ENCODE assay signal across 9 cellular contexts in genomic region chr3:56758539-56758981, GRCh38. TPM values are rescaled to one million over a fixed set of nuclear protein-coding genes. Genes with fewer than 3 reads are reported as not detected.
DNase-seq lines count a peak whose midpoint lies in the region; ATAC-seq and TF ChIP-seq lines count a peak whose summit lies in the region.
"Had no signal": no experiment of that assay in that cellular context is flagged by ENCODE, and none has a peak within 500 bp of the region (broad histone marks: within the 10 kb centered on the region; RNA-seq: fewer than 3 reads in every experiment).

No MANE protein-coding gene starts in this region.

- no peak overlapping the region for H3K4me3 ChIP-seq in CD8-positive, alpha-beta memory T cell (ENCODE audit: low read length)
- no peak overlapping the region for H3K4me3 ChIP-seq in esophagus muscularis mucosa
- H3K4me3 ChIP-seq in sigmoid colon, result no peak overlapping the region
- H3K4me3 ChIP-seq: SJSA1 had no signal

- H3K27me3 Mint-ChIP-seq in CD8-positive, alpha-beta memory T cell, result no peaks in the 10 kb centered on the region

- TF ChIP-seq EP300 in esophagus muscularis mucosa (IDR thresholded peaks at IDR 0.05) (no peak), sigmoid colon (IDR thresholded peaks at IDR 0.05) (no peak)

- peaks cover 86% of the 10 kb centered on the region for H3K4me1 ChIP-seq in CD8-positive, alpha-beta memory T cell (ENCODE audit: insufficient read depth, low read length)
- H3K4me1 ChIP-seq in esophagus muscularis mucosa (peaks cover 24 to 41% (median 26%) of the 10 kb centered on the region in 4 donors), sigmoid colon (peaks cover 0 to 36% (median 21%) of the 10 kb centered on the region in 4 donors)
- H3K4me1 ChIP-seq: SJSA1 had no signal

- peak overlapping the region; percentile 71 to 96 (median 84) for H3K27ac Mint-ChIP-seq in CD8-positive, alpha-beta memory T cell

- TF ChIP-seq POLR2A in esophagus muscularis mucosa (IDR thresholded peaks at IDR 0.05; ENCODE audit: low read depth) (no peak), sigmoid colon (IDR thresholded peaks at IDR 0.05) (no peak)

- peak overlapping the region; percentile 32 to 81 (median 67) for H3K4me3 Mint-ChIP-seq in CD8-positive, alpha-beta memory T cell

- peak in 2 of 5 donors; percentile 7 to 62 for DNase-seq in CD8-positive, alpha-beta memory T cell
- peak; percentile 22 for DNase-seq in activated CD4-positive, alpha-beta T cell treated with anti-CD3 and anti-CD28 coated beads for 1 hour
- DNase-seq in esophagus muscularis mucosa (ENCODE audit: extremely low spot score) (no peak), sigmoid colon (no peak), middle frontal gyrus (ENCODE audit: extremely low spot score, low spot score) (no peak), GOT3 (lab: John Stamatoyannopoulos, UW) (no peak)

- CTCF ChIA-PET in CD8-positive, alpha-beta memory T cell (lab: Charles Lee), result interaction anchor here (0.7 to 2.4 kb wide), 10 partner anchors 9 to 231 kb away, joined by 3 to 34 read pairs (median 4); partner anchors contain the start of gene ARHGEF3

- TF ChIP-seq CTCF in esophagus muscularis mucosa (IDR thresholded peaks at IDR 0.05), result no peak
- TF ChIP-seq CTCF in sigmoid colon (IDR thresholded peaks at IDR 0.05), result no peak

- H3K9me3 Mint-ChIP-seq in CD8-positive, alpha-beta memory T cell, result no peaks in the 10 kb centered on the region

- peaks cover 3 to 76% (median 32%) of the 10 kb centered on the region in 3 donors for H3K36me3 Mint-ChIP-seq in CD8-positive, alpha-beta memory T cell

- peaks cover 12% of the 10 kb centered on the region for H3K36me3 ChIP-seq in CD8-positive, alpha-beta memory T cell (ENCODE audit: insufficient read depth, low read length)
- H3K36me3 ChIP-seq in esophagus muscularis mucosa (peaks cover 0 to 2% (median 0%) of the 10 kb centered on the region in 4 donors), sigmoid colon (no peaks in the 10 kb centered on the region)
- H3K36me3 ChIP-seq: SJSA1 had no signal

- H3K4me1 Mint-ChIP-seq in CD8-positive, alpha-beta memory T cell, result peaks cover 87 to 95% (median 94%) of the 10 kb centered on the region in 3 donors

- no peaks in the 10 kb centered on the region for H3K27me3 ChIP-seq in CD8-positive, alpha-beta memory T cell (ENCODE audit: insufficient read depth, low read length, poor library complexity, severe bottlenecking)
- H3K27me3 ChIP-seq in esophagus muscularis mucosa, result no peaks in the 10 kb centered on the region
- no peaks in the 10 kb centered on the region for H3K27me3 ChIP-seq in sigmoid colon
- H3K27me3 ChIP-seq: SJSA1 had no signal

- intact Hi-C loops in esophagus muscularis mucosa (cut with DNase I) (no loop called here), sigmoid colon (cut with DNase I) (no loop called here)

- 24% methylated on average over 2 of the region's 2 CpGs for WGBS in esophagus muscularis mucosa
- 8 to 50% methylated on average over 2 of the region's 2 CpGs for WGBS in sigmoid colon, 2 donors

- peak; percentile 70 for ATAC-seq in GM19455 (IDR thresholded peaks at IDR 0.05; ENCODE audit: unreplicated experiment)
- peak; percentile 60 for ATAC-seq in HG03521 (IDR thresholded peaks at IDR 0.05; ENCODE audit: unreplicated experiment)

- H3K27ac ChIP-seq in CD8-positive, alpha-beta memory T cell (ENCODE audit: low read depth, low read length), result no peak overlapping the region
- H3K27ac ChIP-seq in esophagus muscularis mucosa (replicated peaks in 1 of 4) (peak overlapping the region; percentile 5 to 35 (median 28)), sigmoid colon (peak overlapping the region in 3 of 4 donors; percentile 12 to 61 (median 18))
- H3K27ac ChIP-seq: SJSA1 had no signal

- POLR2A ChIA-PET in CD8-positive, alpha-beta memory T cell (lab: Charles Lee), result interaction anchor here (0.6 to 1.9 kb wide), 6 partner anchors 24 to 41 kb away, joined by 3 to 17 read pairs (median 4); no protein-coding TSS in a partner anchor

- no peaks in the 10 kb centered on the region for H3K9me3 ChIP-seq in CD8-positive, alpha-beta memory T cell (ENCODE audit: low read length)
- no peaks in the 10 kb centered on the region for H3K9me3 ChIP-seq in esophagus muscularis mucosa
- no peaks in the 10 kb centered on the region for H3K9me3 ChIP-seq in sigmoid colon
- H3K9me3 ChIP-seq: SJSA1 had no signal

RNA-seq across cellular contexts. Expression of gene ARHGEF3, which starts 43.2 kb away (rescaled TPM):
- total RNA-seq in CD8-positive, alpha-beta memory T cell, result 10 to 100 TPM; 55.1 to 56.6 TPM
- 110 TPM for polyA plus RNA-seq in CD8-positive, alpha-beta memory T cell
- total RNA-seq in esophagus muscularis mucosa (10 to 100 TPM in 3 of 4 donors, 1 to 10 TPM in 1; 9.0 to 14.7 (median 11.7) TPM), sigmoid colon (10 to 100 TPM; 20.3 to 34.2 (median 24.5) TPM)
- 10 to 100 TPM in 1 of 3 donors, 1 to 10 TPM in 2; 5.3 to 17.9 (median 7.8) TPM for polyA plus RNA-seq in sigmoid colon
